In genomic region chr5:122056913-122057312, GRCh38 we compare ENCODE assay signal across 27 cellular contexts. TPM values are rescaled to one million over a fixed set of nuclear protein-coding genes. Genes with fewer than 3 reads are reported as not detected.
"Had no signal": no experiment of that assay in that cellular context is flagged by ENCODE, and none has a peak within 500 bp of the region (broad histone marks: within the 10 kb centered on the region; RNA-seq: fewer than 3 reads in every experiment).

No MANE protein-coding gene starts in this region.

- H3K9ac ChIP-seq: neural progenitor cell had no signal

- H3K36me3 ChIP-seq: left ventricle myocardium inferior, neural progenitor cell, neutrophil, ovary, right atrium auricular region, right lobe of liver, stomach, thyroid gland, upper lobe of right lung had no signal

- ATAC-seq: natural killer cell; right lobe of liver; stimulated activated naive B cell treated with anti-CD40 and anti-IgM and Interleukin-4, amounts not matched to agents 10 μg/mL and 1 μg/mL and 100 μg/mL, for 72 hours; stimulated activated naive CD8-positive, alpha-beta T cell treated with anti-CD3 and anti-CD28 coated beads, Interleukin-15, Interleukin-2, amounts not matched to agents 100 U/mL and 50 U/mL, for 24 hours; upper lobe of right lung had no signal

- H3K4me1 ChIP-seq: right lobe of liver, stomach, testis, upper lobe of right lung had no signal

- H3K4me3 ChIP-seq: left ventricle myocardium inferior, lung, neural progenitor cell, ovary, right atrium auricular region, right lobe of liver, skin epidermis, stomach, testis, thyroid gland, upper lobe of right lung had no signal

- H3K27me3 ChIP-seq: neural progenitor cell, neutrophil, ovary, right atrium auricular region, right lobe of liver, stomach, testis, thyroid gland, upper lobe of right lung had no signal

- H2AFZ ChIP-seq: neural progenitor cell had no signal

- H3K9me3 ChIP-seq: left ventricle myocardium inferior, ovary, right atrium auricular region, right lobe of liver, stomach, testis, thyroid gland, upper lobe of right lung had no signal

- DNase-seq: hypothalamus; immature natural killer cell; islet precursor cell; left ventricle myocardium inferior; mesendoderm; naive B cell; natural killer cell; nephron progenitor cell; occipital lobe; ovary; right lobe of liver; stimulated activated CD4-positive, alpha-beta T cell treated with anti-CD3 and anti-CD28 coated beads, Interleukin-12 subunit alpha, Interleukin-12 subunit beta, amount 100 ng/mL, for 4 hours; stimulated activated CD4-positive, alpha-beta T cell treated with anti-CD3 and anti-CD28 coated beads, Interleukin-15, amount 100 ng/mL, for 24 hours; stimulated activated CD4-positive, alpha-beta T cell treated with anti-CD3 and anti-CD28 coated beads, Interleukin-2, amount 100 ng/mL, for 24 hours; stimulated activated CD4-positive, alpha-beta T cell treated with anti-CD3 and anti-CD28 coated beads, Interleukin-4, amount 100 ng/mL, for 1 hour; stimulated activated naive B cell treated with anti-CD40 and anti-IgM and Interleukin-4, amounts not matched to agents 10 μg/mL and 1 μg/mL and 100 μg/mL, for 72 hours; stimulated activated naive CD8-positive, alpha-beta T cell treated with anti-CD3 and anti-CD28 coated beads, Interleukin-15, Interleukin-2, amounts not matched to agents 100 U/mL and 50 U/mL, for 24 hours; stomach; testis; thyroid gland; trophoblast cell; upper lobe of right lung had no signal

- H3K27ac ChIP-seq: left ventricle myocardium inferior, neural progenitor cell, neutrophil, ovary, right atrium auricular region, right lobe of liver, skin epidermis, stomach, testis, thyroid gland, upper lobe of right lung had no signal

- H3K4me2 ChIP-seq: neural progenitor cell had no signal

RNA-seq across cellular contexts. Expression of gene LOX, which starts 21.1 kb away (rescaled TPM):
- polyA plus RNA-seq: immature natural killer cell had no signal
